17 cellular contexts compared by ENCODE assay signal in genomic region chr1:222522105-222522915, GRCh38. TPM values are rescaled to one million over a fixed set of nuclear protein-coding genes. Genes with fewer than 3 reads are reported as not detected.
"Had no signal": no experiment of that assay in that cellular context is flagged by ENCODE, and none has a peak within 500 bp of the region (broad histone marks: within the 10 kb centered on the region; RNA-seq: fewer than 3 reads in every experiment).

No MANE protein-coding gene starts in this region.

- H3K4me3 ChIP-seq: ovary, upper lobe of right lung had no signal

- H3K27me3 ChIP-seq: ovary, upper lobe of right lung had no signal

- H3K4me3 Mint-ChIP-seq: activated CD8-positive, alpha-beta T cell treated with anti-CD3 and anti-CD28 coated beads for 36 hours; activated naive CD4-positive, alpha-beta T cell treated with anti-CD3 and anti-CD28 coated beads for 36 hours; neural crest cell had no signal

- H3K36me3 ChIP-seq: ovary, upper lobe of right lung, WERI-Rb-1 had no signal

- H3K9me3 Mint-ChIP-seq: neural crest cell had no signal

- H3K9me3 ChIP-seq: ovary, upper lobe of right lung had no signal

- H3K4me1 ChIP-seq: upper lobe of right lung had no signal

- DNase-seq: activated CD4-positive, alpha-beta T cell treated with anti-CD3 and anti-CD28 coated beads for 4 hours; activated CD8-positive, alpha-beta T cell treated with anti-CD3 and anti-CD28 coated beads for 36 hours; activated naive CD4-positive, alpha-beta T cell treated with anti-CD3 and anti-CD28 coated beads for 36 hours; foreskin melanocyte; head of caudate nucleus; islet precursor cell; left ventricle myocardium superior; ovary; stimulated activated CD4-positive, alpha-beta T cell treated with anti-CD3 and anti-CD28 coated beads, Interleukin-4, amount 100 ng/mL, for 1 hour; stimulated activated CD8-positive, alpha-beta memory T cell treated with anti-CD3 and anti-CD28 coated beads, Interleukin-4, amount 100 ng/mL, for 48 hours; stimulated activated naive CD8-positive, alpha-beta T cell treated with anti-CD3 and anti-CD28 coated beads, Interleukin-15, Interleukin-2, amounts not matched to agents 100 U/mL and 50 U/mL, for 24 hours; T-helper 9 cell; upper lobe of right lung; WERI-Rb-1 had no signal

- H3K27ac ChIP-seq: ovary, upper lobe of right lung, WERI-Rb-1 had no signal

- H3K4me1 Mint-ChIP-seq: neural crest cell had no signal

- H3K27ac Mint-ChIP-seq: activated CD8-positive, alpha-beta T cell treated with anti-CD3 and anti-CD28 coated beads for 36 hours; activated naive CD4-positive, alpha-beta T cell treated with anti-CD3 and anti-CD28 coated beads for 36 hours had no signal

RNA-seq across cellular contexts. Expression of gene HHIPL2, which starts 25.6 kb away (rescaled TPM):
- total RNA-seq: activated CD8-positive, alpha-beta T cell treated with anti-CD3 and anti-CD28 coated beads for 36 hours; dermis blood vessel endothelial cell; left ventricle myocardium superior; mesenteric fat pad; upper lobe of right lung had no signal
